In genomic region chr7:11831727-11832495, GRCh38 we compare ENCODE assay signal across 8 cellular contexts. TPM values are rescaled to one million over a fixed set of nuclear protein-coding genes. Genes with fewer than 3 reads are reported as not detected.
DNase-seq lines count a peak whose midpoint lies in the region; ATAC-seq and TF ChIP-seq lines count a peak whose summit lies in the region.

TSS of gene THSD7A (minus strand) at chr7:11832198. CDS start at chr7:11831946, 252 bp downstream.

- intact Hi-C loops in Calu3 (cut with micrococcal nuclease; ENCODE audit: unreplicated experiment), result loop anchor here (1.0 to 10.0 kb wide), 4 partner anchors 125 to 457 kb away; partner anchors contain the start of gene TMEM106B
- intact Hi-C loops in natural killer cell (cut with micrococcal nuclease), result no loop called here

- CTCF ChIA-PET in Calu3 (lab: Charles Lee), result interaction anchor here (1.2 to 1.4 kb wide), 5 partner anchors 235 to 602 kb away, joined by 3 to 5 read pairs (median 3); partner anchors contain the start of gene TMEM106B

- H3K36me3 Mint-ChIP-seq in Calu3 (ENCODE audit: insufficient read depth, unreplicated experiment) (peaks cover 20% of the 10 kb centered on the region), natural killer cell (peaks cover 6% of the 10 kb centered on the region)

- H3K4me3 Mint-ChIP-seq in Calu3 (ENCODE audit: low read depth, unreplicated experiment), result peak within 1 kb of the TSS; percentile 88
- H3K4me3 Mint-ChIP-seq in natural killer cell, result no peak within 1 kb of the TSS

- no TSS peak for BruUV-seq in Calu3 (replicated peaks; lab: Mats Ljungman, UMichigan)

- ATAC-seq in GM21723 (IDR thresholded peaks at IDR 0.05; ENCODE audit: unreplicated experiment), result peak; percentile 71
- ATAC-seq in natural killer cell, result peak in 2 of 3 donors; percentile 38 to 57
- ATAC-seq in GM19455 (IDR thresholded peaks at IDR 0.05; ENCODE audit: unreplicated experiment), result no peak

- peaks cover 17% of the 10 kb centered on the region for H3K4me1 Mint-ChIP-seq in Calu3 (ENCODE audit: low read depth, unreplicated experiment)
- H3K4me1 Mint-ChIP-seq in natural killer cell, result no peaks in the 10 kb centered on the region

- peak within 1 kb of the TSS; percentile 67 for H3K27ac Mint-ChIP-seq in Calu3 (ENCODE audit: unreplicated experiment)
- no peak within 1 kb of the TSS for H3K27ac Mint-ChIP-seq in natural killer cell

- H3K4me3 ChIP-seq in WI38 (ENCODE audit: low read depth, low read length), result peak within 1 kb of the TSS; percentile 56
- peak within 1 kb of the TSS; percentile 31 to 73 for H3K4me3 ChIP-seq in foreskin fibroblast (ENCODE audit: low read depth in 1 of 2, low read length in 2 of 2)

- H3K9me3 Mint-ChIP-seq in Calu3 (ENCODE audit: low read depth, unreplicated experiment) (peaks cover 1% of the 10 kb centered on the region), natural killer cell (peaks cover 3 to 5% of the 10 kb centered on the region in 2 donors)

- DNase-seq in Calu3, result peak; percentile 81
- DNase-seq in NCI-H1048 (lab: John Stamatoyannopoulos, UW), result peak; percentile 3
- DNase-seq in foreskin fibroblast, result peak; percentile 32 to 74
- DNase-seq in natural killer cell, result no peak
- DNase-seq in NCI-H226, result no peak

- H3K27me3 Mint-ChIP-seq in Calu3 (ENCODE audit: unreplicated experiment) (no peaks in the 10 kb centered on the region), natural killer cell (ENCODE audit: low read depth in 2 of 2) (peaks cover 0 to 18% of the 10 kb centered on the region in 2 donors)

- peak; percentile 50 for TF ChIP-seq CTCF in Calu3 (IDR thresholded peaks at IDR 0.05; ENCODE audit: unreplicated experiment)
- TF ChIP-seq CTCF in WI38 (IDR thresholded peaks at IDR 0.05; ENCODE audit: low read depth, low read length), result no peak
- no peak for TF ChIP-seq CTCF in foreskin fibroblast (IDR thresholded peaks at IDR 0.05; ENCODE audit: low read depth, low read length)
- no peak for TF ChIP-seq CTCF in natural killer cell (IDR thresholded peaks at IDR 0.05)

RNA-seq across cellular contexts. Expression of gene THSD7A, which starts in this region (rescaled TPM):
- total RNA-seq in Calu3 (2022) (5.9 and 8.3 TPM in 2 replicates), natural killer cell (1 to 10 TPM in 1 of 3 donors, under 1 TPM in 1, not detected in 1; 0.29 to 8.6 TPM)

Comparison
In these comparisons a context has a peak if more than half of its experiments do, and no peak if none do; other contexts are left out.
1. DNase-seq: peak in Calu3 (single experiment), NCI-H1048 (single experiment) and foreskin fibroblast (2 of 2); none in natural killer cell (single experiment) and NCI-H226 (single experiment).